Comparison of ENCODE assay signal across 9 cellular contexts in genomic region chr11:118929496-118930151, GRCh38. TPM values are rescaled to one million over a fixed set of nuclear protein-coding genes. Genes with fewer than 3 reads are reported as not detected.
DNase-seq lines count a peak whose midpoint lies in the region; ATAC-seq, FAIRE-seq and TF ChIP-seq lines count a peak whose summit lies in the region.
"Had no signal": no experiment of that assay in that cellular context is flagged by ENCODE, and none has a peak within 500 bp of the region (broad histone marks: within the 10 kb centered on the region; RNA-seq: fewer than 3 reads in every experiment).

No MANE protein-coding gene starts in this region.

- TF ChIP-seq CTCF in WTC11 (IDR thresholded peaks at IDR 0.05), result no peak

- CTCF ChIA-PET in WTC11 (lab: Charles Lee), result interaction anchor here (0.6 to 3.8 kb wide), 31 partner anchors 10 to 649 kb away, joined by 3 to 34 read pairs (median 5); partner anchors contain the start of genes DDX6 and UPK2

- H3K27ac Mint-ChIP-seq in WTC11, result peak overlapping the region; percentile 95

- H3K36me3 Mint-ChIP-seq in WTC11, result no peaks in the 10 kb centered on the region

- peak; percentile 91 for DNase-seq in DMS 273 (lab: John Stamatoyannopoulos, UW; ENCODE audit: unreplicated experiment)
- DNase-seq in DMS 273 treated with DMSO at 0.1 percent for 48 hours (lab: John Stamatoyannopoulos, UW), result no peak
- DNase-seq in NCI-H2196 (lab: John Stamatoyannopoulos, UW; ENCODE audit: unreplicated experiment), result peak; percentile 80
- peak; percentile 75 for DNase-seq in WTC11 (ENCODE audit: low spot score)
- peak; percentile 85 for DNase-seq in central memory CD4-positive, alpha-beta T cell
- peak; percentile 97 for DNase-seq in islet precursor cell
- DNase-seq in small intestine, result peak; percentile 93

- H3K4me3 Mint-ChIP-seq in WTC11, result peak overlapping the region; percentile 86

- no peaks in the 10 kb centered on the region for H3K36me3 ChIP-seq in small intestine (ENCODE audit: control insufficient read depth in 2 of 2, insufficient read depth in 2 of 2, low read length in 2 of 2)

- H3K9me3 ChIP-seq in small intestine (ENCODE audit: control insufficient read depth, low read depth), result no peaks in the 10 kb centered on the region

- H3K9me3 Mint-ChIP-seq in WTC11, result no peaks in the 10 kb centered on the region

- ATAC-seq in WTC11 (peak; percentile 3), HG02610 (IDR thresholded peaks at IDR 0.05; ENCODE audit: unreplicated experiment) (no peak)

- peak overlapping the region; percentile 71 to 73 for H3K4me3 ChIP-seq in small intestine (ENCODE audit: low read depth in 1 of 2, low read length in 2 of 2)

- peak overlapping the region; percentile 94 to 97 for H3K27ac ChIP-seq in small intestine (ENCODE audit: low read depth in 1 of 2, low read length in 1 of 2)

- FAIRE-seq in small intestine (lab: Jason Lieb, UNC), result no peak
- FAIRE-seq: A204.1 had no signal

- H3K27me3 ChIP-seq in small intestine (ENCODE audit: control insufficient read depth in 2 of 2, insufficient read depth in 2 of 2, low read length in 2 of 2), result no peaks in the 10 kb centered on the region

- H3K27me3 Mint-ChIP-seq in WTC11 (ENCODE audit: low read depth), result peaks cover 24% of the 10 kb centered on the region

- peaks cover 2% of the 10 kb centered on the region in 2 donors for H3K4me1 ChIP-seq in small intestine (ENCODE audit: control insufficient read depth in 2 of 2, insufficient read depth in 1 of 2, low read depth in 1 of 2, low read length in 1 of 2)

- peaks cover 34% of the 10 kb centered on the region for H3K4me1 Mint-ChIP-seq in WTC11

- 0 to 1% (median 0%) methylated on average over 20 to 26 of the region's 28 CpGs for WGBS in small intestine, 3 donors

- POLR2A ChIA-PET in WTC11 (lab: Charles Lee), result interaction anchor here (0.5 to 3.8 kb wide), 8 partner anchors 19 to 693 kb away, joined by 3 to 76 read pairs (median 5); partner anchors contain the start of gene UPK2

TF ChIP-seq in WTC11, 78 proteins besides CTCF, POLR2A, EP300 and RAD21:
- no peak for TF ChIP-seq ESRRA (CRISPR knock-in tag; IDR thresholded peaks at IDR 0.05; ENCODE audit: borderline replicate concordance)
- TF ChIP-seq ARID4B (CRISPR knock-in tag; IDR thresholded peaks at IDR 0.05; ENCODE audit: borderline replicate concordance), result peak; percentile 21; the same call in 1 of the 2 replicates
- TF ChIP-seq ZNF281 (CRISPR knock-in tag; IDR thresholded peaks at IDR 0.05), result 0 out of 2 replicates have a peak, but pooled peaks have one; percentile 43
- peak; percentile 26; the same call in 1 of the 2 replicates for TF ChIP-seq SP1 (CRISPR knock-in tag; conservative IDR thresholded peaks at IDR 0.05)
- TF ChIP-seq ZSCAN18 (CRISPR knock-in tag; IDR thresholded peaks at IDR 0.05), result no peak
- TF ChIP-seq NFYB (CRISPR knock-in tag; conservative IDR thresholded peaks at IDR 0.05; ENCODE audit: low read depth), result no peak
- TF ChIP-seq ZNF232 (CRISPR knock-in tag; IDR thresholded peaks at IDR 0.05), result 0 out of 2 replicates have a peak, but pooled peaks have one; percentile 35
- peak; percentile 64 for TF ChIP-seq ZNF263 (CRISPR knock-in tag; IDR thresholded peaks at IDR 0.05; ENCODE audit: low read depth)
- peak; percentile 9; the same call in 1 of the 2 replicates for TF ChIP-seq FOXK1 (CRISPR knock-in tag; IDR thresholded peaks at IDR 0.05)

RNA-seq across cellular contexts. Expression of gene BCL9L, which starts 3.9 kb away (rescaled TPM):
- 62.1 to 65.3 TPM (median 64.7 TPM) in 3 replicates for total RNA-seq in WTC11 (2021)
- 10 to 100 TPM; 11.6 to 23.5 (median 14.3) TPM for polyA plus RNA-seq in small intestine

RNA-seq across cellular contexts. Expression of gene UPK2, which starts 26.5 kb away (rescaled TPM):
- total RNA-seq in WTC11 (2021), result not detected in 3 replicates
- polyA plus RNA-seq in small intestine, result not detected

RNA-seq across cellular contexts. Expression of gene FOXR1, which starts 41.9 kb away (rescaled TPM):
- not detected in 3 replicates for total RNA-seq in WTC11 (2021)
- not detected for polyA plus RNA-seq in small intestine

RNA-seq across cellular contexts. Expression of gene CXCR5, which starts 45.9 kb away (rescaled TPM):
- total RNA-seq in WTC11 (2021), result 0.07 TPM in 1 of 3 replicates, not detected in the others
- under 1 TPM; 0.22 to 0.61 (median 0.54) TPM for polyA plus RNA-seq in small intestine
